Comparison of ENCODE assay signal across 8 cellular contexts in genomic region chr2:86225581-86225980, GRCh38. TPM values are rescaled to one million over a fixed set of nuclear protein-coding genes. Genes with fewer than 3 reads are reported as not detected.
DNase-seq lines count a peak whose midpoint lies in the region; ATAC-seq and TF ChIP-seq lines count a peak whose summit lies in the region.

No MANE protein-coding gene starts in this region.

- TF ChIP-seq POLR2A in GM18951 (IDR thresholded peaks at IDR 0.05; ENCODE audit: extremely low read depth, insufficient read depth, insufficient read length), result peak; percentile 37

- peak; percentile 68 for ATAC-seq in HG03469 (IDR thresholded peaks at IDR 0.05; ENCODE audit: unreplicated experiment)
- ATAC-seq in Right ventricle myocardium superior (ENCODE audit: poor library complexity), result peak; percentile 83
- ATAC-seq in GM21390 (IDR thresholded peaks at IDR 0.05; ENCODE audit: unreplicated experiment), result no peak

- DNase-seq in activated CD8-positive, alpha-beta memory T cell treated with anti-CD3 and anti-CD28 coated beads, Interleukin-2, amount 50 U/mL, for 4 hours, result peak; percentile 33
- DNase-seq in Right ventricle myocardium superior, result peak; percentile 84
- peak; percentile 39 to 66 for DNase-seq in stimulated activated CD4-positive, alpha-beta T cell treated with anti-CD3 and anti-CD28 coated beads, Interleukin-4, amount 100 ng/mL, for 4 hours
- DNase-seq in NCI-H2171 treated with DMSO at 0.1 percent for 48 hours (lab: John Stamatoyannopoulos, UW), result no peak
- DNase-seq in 8988T, result no peak

- intact Hi-C loops in Right ventricle myocardium superior (cut with DNase I), result loop anchor here (10.0 kb wide), 1 partner anchor 139 kb away; no protein-coding TSS in a partner anchor

- in situ Hi-C loops in GM18951 (cut with MboI; ENCODE audit: low sequenced_read_pairs, unreplicated experiment), result no loop called here

RNA-seq across cellular contexts. Expression of gene MRPL35, which starts 26.3 kb away (rescaled TPM):
- total RNA-seq in Right ventricle myocardium superior, result 86.5 TPM

RNA-seq across cellular contexts. Expression of gene IMMT, which starts 30.3 kb away (rescaled TPM):
- 301 TPM for total RNA-seq in Right ventricle myocardium superior

Comparison
In these comparisons a context has a peak if more than half of its experiments do, and no peak if none do; other contexts are left out.
1. DNase-seq: peak in activated CD8-positive, alpha-beta memory T cell treated with anti-CD3 and anti-CD28 coated beads, Interleukin-2, amount 50 U/mL, for 4 hours (single experiment), Right ventricle myocardium superior (single experiment) and stimulated activated CD4-positive, alpha-beta T cell treated with anti-CD3 and anti-CD28 coated beads, Interleukin-4, amount 100 ng/mL, for 4 hours (2 of 2); none in NCI-H2171 treated with DMSO at 0.1 percent for 48 hours (single experiment) and 8988T (single experiment).